ENCODE assay signal across 1 cellular context in the genomic region with DNA sequence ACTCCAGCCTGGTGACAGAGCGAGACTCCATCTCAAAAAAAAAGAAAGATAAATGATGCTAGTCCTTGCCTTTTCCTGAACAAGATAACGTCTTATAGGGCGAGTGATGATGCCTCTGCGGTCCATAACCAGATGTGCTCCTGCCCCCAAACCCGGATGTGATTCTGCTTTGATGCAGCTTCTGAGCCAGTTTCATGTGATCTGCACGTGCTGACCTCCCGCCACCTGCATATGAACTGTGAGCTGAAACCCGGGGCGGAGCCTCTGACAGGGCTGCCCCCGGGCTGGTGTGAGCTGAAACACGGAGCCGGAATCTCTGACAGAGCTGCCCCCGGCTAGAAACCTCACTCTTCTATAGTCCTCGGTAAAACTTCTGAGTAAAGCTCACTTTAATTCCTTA.
TF ChIP-seq lines count a peak whose summit lies in the region.

No MANE protein-coding gene starts in this region.

TF ChIP-seq in HepG2, 621 proteins besides CTCF, POLR2A, EP300 and RAD21 (continued from another document):
- TF ChIP-seq ZNF839 (CRISPR knock-in tag; IDR thresholded peaks at IDR 0.05; ENCODE audit: borderline replicate concordance) (no peak), NR2C2 (CRISPR knock-in tag; IDR thresholded peaks at IDR 0.05; ENCODE audit: borderline replicate concordance) (0 out of 2 replicates have a peak, but pooled peaks have one; percentile 22)
